1 cellular context compared by ENCODE assay signal in the genomic region with DNA sequence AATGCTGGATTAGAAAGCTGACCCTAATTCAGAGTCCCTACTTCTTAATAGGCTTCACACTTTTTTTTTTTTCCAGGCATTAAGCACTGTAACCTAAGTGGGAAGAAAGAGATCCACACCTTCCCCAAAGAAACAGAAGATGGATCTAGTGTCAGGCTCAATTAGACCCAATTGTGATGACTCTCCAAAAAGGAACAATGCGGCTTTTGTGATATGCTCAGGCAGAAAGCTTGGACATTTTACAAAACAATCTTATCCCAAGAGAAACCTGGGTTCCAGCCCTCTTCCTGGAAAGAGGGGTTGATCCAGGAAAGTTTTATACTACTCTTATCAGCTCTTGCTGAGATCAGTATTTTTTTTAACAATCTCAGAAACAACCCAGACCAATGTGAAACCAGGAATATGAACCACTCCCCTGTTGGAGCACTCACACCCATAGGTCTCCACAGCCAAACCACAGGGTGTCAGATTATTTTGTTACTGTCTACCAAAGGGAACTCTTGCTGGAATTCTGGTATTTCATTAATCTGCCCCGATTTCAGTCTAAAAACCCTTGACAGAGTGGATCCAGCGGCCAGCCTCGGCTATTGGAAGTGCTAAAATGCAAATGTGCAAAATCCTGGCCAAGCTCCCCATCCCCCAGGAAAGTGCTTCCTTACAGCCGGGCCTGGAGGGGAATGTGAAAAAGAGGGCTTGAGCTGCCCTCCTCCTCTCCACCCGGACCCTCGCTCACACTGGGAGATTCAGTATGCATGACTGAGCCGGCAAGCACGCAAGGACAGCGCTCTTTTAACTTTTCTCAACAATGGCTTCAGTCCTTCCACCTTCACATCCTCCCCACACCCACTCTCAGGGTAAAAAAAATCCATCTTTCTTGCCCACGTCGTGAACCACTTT.
TF ChIP-seq lines count a peak whose summit lies in the region.

No MANE protein-coding gene starts in this region.

TF ChIP-seq in WTC11, 78 proteins besides CTCF, POLR2A, EP300 and RAD21 (continued from another document):
- no peak for TF ChIP-seq ZNF219 (CRISPR knock-in tag; IDR thresholded peaks at IDR 0.05; ENCODE audit: borderline replicate concordance)
- TF ChIP-seq FOXP1 (CRISPR knock-in tag; IDR thresholded peaks at IDR 0.05; ENCODE audit: borderline replicate concordance): no peak
- no peak for TF ChIP-seq CBFB (CRISPR knock-in tag; IDR thresholded peaks at IDR 0.05; ENCODE audit: low read depth)
- no peak for TF ChIP-seq FOXJ3 (CRISPR knock-in tag; IDR thresholded peaks at IDR 0.05; ENCODE audit: borderline replicate concordance)
- TF ChIP-seq RELA (CRISPR knock-in tag; IDR thresholded peaks at IDR 0.05; ENCODE audit: borderline replicate concordance): no peak
- TF ChIP-seq ZNF263 (CRISPR knock-in tag; IDR thresholded peaks at IDR 0.05; ENCODE audit: low read depth): no peak
- TF ChIP-seq, protein P1, sequence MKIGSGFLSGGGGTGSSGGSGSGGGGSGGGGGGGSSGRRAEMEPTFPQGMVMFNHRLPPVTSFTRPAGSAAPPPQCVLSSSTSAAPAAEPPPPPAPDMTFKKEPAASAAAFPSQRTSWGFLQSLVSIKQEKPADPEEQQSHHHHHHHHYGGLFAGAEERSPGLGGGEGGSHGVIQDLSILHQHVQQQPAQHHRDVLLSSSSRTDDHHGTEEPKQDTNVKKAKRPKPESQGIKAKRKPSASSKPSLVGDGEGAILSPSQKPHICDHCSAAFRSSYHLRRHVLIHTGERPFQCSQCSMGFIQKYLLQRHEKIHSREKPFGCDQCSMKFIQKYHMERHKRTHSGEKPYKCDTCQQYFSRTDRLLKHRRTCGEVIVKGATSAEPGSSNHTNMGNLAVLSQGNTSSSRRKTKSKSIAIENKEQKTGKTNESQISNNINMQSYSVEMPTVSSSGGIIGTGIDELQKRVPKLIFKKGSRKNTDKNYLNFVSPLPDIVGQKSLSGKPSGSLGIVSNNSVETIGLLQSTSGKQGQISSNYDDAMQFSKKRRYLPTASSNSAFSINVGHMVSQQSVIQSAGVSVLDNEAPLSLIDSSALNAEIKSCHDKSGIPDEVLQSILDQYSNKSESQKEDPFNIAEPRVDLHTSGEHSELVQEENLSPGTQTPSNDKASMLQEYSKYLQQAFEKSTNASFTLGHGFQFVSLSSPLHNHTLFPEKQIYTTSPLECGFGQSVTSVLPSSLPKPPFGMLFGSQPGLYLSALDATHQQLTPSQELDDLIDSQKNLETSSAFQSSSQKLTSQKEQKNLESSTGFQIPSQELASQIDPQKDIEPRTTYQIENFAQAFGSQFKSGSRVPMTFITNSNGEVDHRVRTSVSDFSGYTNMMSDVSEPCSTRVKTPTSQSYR (CRISPR knock-in tag; IDR thresholded peaks at IDR 0.05): 0 out of 2 replicates have a peak, but pooled peaks have one; percentile 34
- no peak for TF ChIP-seq NFYB (CRISPR knock-in tag; conservative IDR thresholded peaks at IDR 0.05; ENCODE audit: low read depth)
TF ChIP-seq in WTC11: peak in this region for 3.
